In the genomic region with DNA sequence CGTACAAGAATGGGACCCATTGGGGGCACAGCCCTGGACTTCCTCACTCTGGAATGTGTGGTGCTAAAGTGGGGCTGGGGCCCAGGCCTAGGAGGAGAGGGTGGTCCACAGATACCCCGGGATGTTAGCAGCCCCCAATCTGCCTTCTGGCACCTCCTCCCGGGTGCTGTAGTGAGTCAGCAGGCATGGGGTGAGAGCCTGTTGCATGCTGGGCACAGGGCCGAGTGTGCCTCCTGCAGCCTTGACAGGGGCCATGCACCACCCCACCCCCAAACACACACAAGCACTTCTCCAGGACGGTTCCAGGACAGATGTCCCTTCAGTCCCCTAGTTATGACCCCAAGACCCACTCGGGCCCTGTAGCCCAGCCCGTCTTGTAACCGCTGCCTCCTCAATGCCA, we compare ENCODE assay signal across 32 cellular contexts.
"Had no signal": no experiment of that assay in that cellular context is flagged by ENCODE, and none has a peak within 500 bp of the region (broad histone marks: within the 10 kb centered on the region; RNA-seq: fewer than 3 reads in every experiment).

No MANE protein-coding gene starts in this region.

- H3K27me3 Mint-ChIP-seq: activated naive CD8-positive, alpha-beta T cell had no signal

- H3K9me3 Mint-ChIP-seq: activated CD4-positive, alpha-beta memory T cell treated with anti-CD3 and anti-CD28 coated beads, Interleukin-2, amount 10 ng/mL, durations not matched to agents 7 days and 5 days; activated naive CD4-positive, alpha-beta T cell treated with anti-CD3 and anti-CD28 coated beads, Interleukin-2, amount 10 ng/mL, durations not matched to agents 7 days and 5 days; activated naive CD8-positive, alpha-beta T cell treated with anti-CD3 and anti-CD28 coated beads, Interleukin-2, amount 50 U/mL, for 24 hours; T-helper 1 cell treated with Interleukin-12 subunit alpha and Interleukin-12 subunit beta and Interleukin-4 antibody, amounts not matched to agents 30 μg/mL and 1 μg/mL, for 36 hours had no signal

- H3K4me3 Mint-ChIP-seq: activated CD4-positive, alpha-beta memory T cell treated with anti-CD3 and anti-CD28 coated beads, Interleukin-2, amount 10 ng/mL, durations not matched to agents 7 days and 5 days; activated CD8-positive, alpha-beta memory T cell treated with anti-CD3 and anti-CD28 coated beads, Interleukin-2, amount 10 ng/mL, durations not matched to agents 7 days and 5 days; activated naive CD4-positive, alpha-beta T cell treated with anti-CD3 and anti-CD28 coated beads, Interleukin-2, amount 10 ng/mL, durations not matched to agents 7 days and 5 days; activated naive CD8-positive, alpha-beta T cell; activated naive CD8-positive, alpha-beta T cell treated with anti-CD3 and anti-CD28 coated beads, Interleukin-2, amount 50 U/mL, for 24 hours; T-helper 1 cell treated with Interleukin-12 subunit alpha and Interleukin-12 subunit beta and Interleukin-4 antibody, amounts not matched to agents 30 μg/mL and 1 μg/mL, for 36 hours had no signal

- H3K4me1 Mint-ChIP-seq: activated naive CD4-positive, alpha-beta T cell treated with anti-CD3 and anti-CD28 coated beads, Interleukin-2, amount 10 ng/mL, durations not matched to agents 7 days and 5 days; activated naive CD8-positive, alpha-beta T cell treated with anti-CD3 and anti-CD28 coated beads, Interleukin-2, amount 50 U/mL, for 24 hours had no signal

- H3K4me1 ChIP-seq: SJSA1 had no signal

- H3K4me3 ChIP-seq: SJSA1 had no signal

- H3K27ac ChIP-seq: brain microvascular endothelial cell, SJSA1, WERI-Rb-1 had no signal

- ATAC-seq: activated CD8-positive, alpha-beta memory T cell treated with anti-CD3 and anti-CD28 coated beads, Interleukin-2, amount 10 ng/mL, durations not matched to agents 7 days and 5 days; activated naive CD8-positive, alpha-beta T cell treated with anti-CD3 and anti-CD28 coated beads, Interleukin-2, amount 50 U/mL, for 24 hours; Panc1 had no signal

- H3K27ac Mint-ChIP-seq: activated CD4-positive, alpha-beta memory T cell treated with anti-CD3 and anti-CD28 coated beads, Interleukin-2, amount 10 ng/mL, durations not matched to agents 7 days and 5 days; activated CD8-positive, alpha-beta memory T cell treated with anti-CD3 and anti-CD28 coated beads, Interleukin-2, amount 10 ng/mL, durations not matched to agents 7 days and 5 days; activated naive CD4-positive, alpha-beta T cell treated with anti-CD3 and anti-CD28 coated beads, Interleukin-2, amount 10 ng/mL, durations not matched to agents 7 days and 5 days; activated naive CD8-positive, alpha-beta T cell; activated naive CD8-positive, alpha-beta T cell treated with anti-CD3 and anti-CD28 coated beads, Interleukin-2, amount 50 U/mL, for 24 hours; T-helper 1 cell treated with Interleukin-12 subunit alpha and Interleukin-12 subunit beta and Interleukin-4 antibody, amounts not matched to agents 30 μg/mL and 1 μg/mL, for 36 hours had no signal

- H3K9ac ChIP-seq: SK-N-SH had no signal

- H3K9me2 ChIP-seq: SK-N-SH had no signal

- H3K36me3 ChIP-seq: brain microvascular endothelial cell, SJSA1, WERI-Rb-1 had no signal

- H3K4me2 ChIP-seq: SK-N-SH had no signal

- H3K36me3 Mint-ChIP-seq: activated CD8-positive, alpha-beta memory T cell treated with anti-CD3 and anti-CD28 coated beads, Interleukin-2, amount 10 ng/mL, durations not matched to agents 7 days and 5 days; activated naive CD4-positive, alpha-beta T cell treated with anti-CD3 and anti-CD28 coated beads, Interleukin-2, amount 10 ng/mL, durations not matched to agents 7 days and 5 days; activated naive CD8-positive, alpha-beta T cell had no signal

- DNase-seq: activated CD4-positive, alpha-beta memory T cell treated with anti-CD3 and anti-CD28 coated beads, Interleukin-2, amount 10 ng/mL, durations not matched to agents 7 days and 5 days; activated CD4-positive, alpha-beta T cell treated with anti-CD3 and anti-CD28 coated beads for 1 hour; activated CD4-positive, alpha-beta T cell treated with anti-CD3 and anti-CD28 coated beads for 48 hours; activated CD4-positive, CD25-positive, alpha-beta regulatory T cell; activated CD8-positive, alpha-beta memory T cell treated with anti-CD3 and anti-CD28 coated beads for 24 hours; activated CD8-positive, alpha-beta memory T cell treated with anti-CD3 and anti-CD28 coated beads, Interleukin-2, amount 10 ng/mL, durations not matched to agents 7 days and 5 days; activated CD8-positive, alpha-beta memory T cell treated with anti-CD3 and anti-CD28 coated beads, Interleukin-2, amount 50 U/mL, for 48 hours; activated effector memory CD4-positive, alpha-beta T cell treated with Interleukin-2 at 50 U/mL for 16 hours; activated naive CD4-positive, alpha-beta T cell treated with anti-CD3 and anti-CD28 coated beads, Interleukin-2, amount 10 ng/mL, durations not matched to agents 7 days and 5 days; activated naive CD8-positive, alpha-beta T cell treated with anti-CD3 and anti-CD28 coated beads, Interleukin-2, amount 50 U/mL, for 24 hours; activated T-cell treated with anti-CD3 and anti-CD28 coated beads, Interleukin-2, amount 50 U/mL, for 48 hours; amniotic stem cell; aorta; brain microvascular endothelial cell; central memory CD4-positive, alpha-beta T cell; NCI-H1105; NCI-H1417 treated with DMSO at 0.1 percent for 48 hours; NCI-H187 treated with DMSO at 0.1 percent for 48 hours; NCI-H2081; NCI-H2171 treated with DMSO at 0.1 percent for 48 hours; NCI-H2227 treated with DMSO at 0.1 percent for 48 hours; NCI-H446; NCI-H510A treated with DMSO at 0.1 percent for 48 hours; NCI-H526 treated with DMSO at 0.1 percent for 48 hours; NCI-H774; SHP77 treated with DMSO at 0.1 percent for 48 hours; SK-N-SH; WERI-Rb-1 had no signal

- H3K9me3 ChIP-seq: SJSA1, SK-N-SH had no signal
